In the genomic region with DNA sequence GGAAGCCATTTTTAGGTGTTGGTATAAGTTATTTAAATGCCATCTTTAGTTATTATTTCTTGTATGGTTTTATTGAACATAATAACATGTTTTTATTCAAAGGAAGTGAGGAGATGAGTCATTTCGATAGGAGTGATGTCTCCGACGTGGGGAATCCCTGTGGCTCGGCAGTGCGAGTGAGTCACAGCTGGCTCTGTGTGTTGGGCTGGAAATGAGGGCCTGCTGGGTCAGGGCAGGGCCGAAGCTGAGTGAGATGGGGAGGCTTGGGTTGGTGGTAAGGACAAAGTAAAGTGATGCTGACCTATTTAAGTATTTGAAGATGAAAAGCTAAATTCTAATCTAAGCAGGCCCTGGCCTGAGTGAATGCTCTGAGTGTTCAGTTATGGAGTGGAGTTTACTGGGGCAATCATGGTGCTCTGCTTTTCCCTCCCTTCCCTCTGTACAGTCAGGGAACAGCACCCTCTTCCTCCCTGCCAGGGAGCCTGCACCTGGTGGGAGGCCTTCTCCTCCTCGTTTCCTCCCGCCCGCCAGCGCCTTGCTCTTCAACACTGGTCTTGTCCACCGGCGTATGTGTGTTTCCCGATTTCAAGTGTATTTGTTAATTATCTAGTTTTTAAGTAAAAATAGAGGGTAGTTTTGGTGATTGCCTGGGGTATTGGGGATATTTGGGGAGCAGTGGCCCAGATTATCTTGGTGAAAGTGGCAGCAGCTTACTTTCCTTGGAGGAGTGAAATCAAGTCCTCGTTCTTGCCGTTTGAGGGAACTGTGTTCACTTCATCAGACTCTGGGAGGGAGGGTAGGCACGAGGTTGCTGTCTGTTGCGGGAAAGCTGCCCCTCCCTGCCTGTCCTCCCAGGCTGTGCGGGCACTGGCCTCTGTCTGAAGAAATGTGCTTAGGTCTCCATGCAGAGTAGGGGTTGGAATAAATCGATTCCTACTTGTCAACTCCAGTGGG, we compare ENCODE assay signal across 9 cellular contexts.
DNase-seq lines count a peak whose midpoint lies in the region; ATAC-seq, FAIRE-seq and TF ChIP-seq lines count a peak whose summit lies in the region.
"Had no signal": no experiment of that assay in that cellular context is flagged by ENCODE, and none has a peak within 500 bp of the region (broad histone marks: within the 10 kb centered on the region; RNA-seq: fewer than 3 reads in every experiment).

No MANE protein-coding gene starts in this region.

- H3K9ac ChIP-seq in kidney (ENCODE audit: low read length in 2 of 2): no peak overlapping the region

- H3K4me1 Mint-ChIP-seq in T-helper 2 cell treated with Interferon-gamma antibody and Interleukin-4, amounts not matched to agents 5 μg/mL and 100 μg/mL, for 36 hours (ENCODE audit: low read depth): peaks cover 65% of the 10 kb centered on the region

- peak overlapping the region; percentile 80 for H3K4me3 Mint-ChIP-seq in T-helper 2 cell treated with Interferon-gamma antibody and Interleukin-4, amounts not matched to agents 5 μg/mL and 100 μg/mL, for 36 hours

- no peaks in the 10 kb centered on the region for H3K9me3 Mint-ChIP-seq in T-helper 2 cell treated with Interferon-gamma antibody and Interleukin-4, amounts not matched to agents 5 μg/mL and 100 μg/mL, for 36 hours

- H3K36me3 Mint-ChIP-seq in T-helper 2 cell treated with Interferon-gamma antibody and Interleukin-4, amounts not matched to agents 5 μg/mL and 100 μg/mL, for 36 hours (ENCODE audit: low read depth): no peaks in the 10 kb centered on the region

- ATAC-seq in GM18873 (IDR thresholded peaks at IDR 0.05; ENCODE audit: low FRiP score, unreplicated experiment): peak; percentile 94
- peak; percentile 85 for ATAC-seq in HG03060 (IDR thresholded peaks at IDR 0.05; ENCODE audit: low read depth, unreplicated experiment)
- ATAC-seq: left colon had no signal

- no peaks in the 10 kb centered on the region for H3K9me3 ChIP-seq in kidney (ENCODE audit: control insufficient read depth in 1 of 2, low read length in 2 of 2)

- FAIRE-seq in kidney (lab: Jason Lieb, UNC): peak; percentile 23

- in situ Hi-C loops in astrocyte of the cerebellum (cut with HindIII; ENCODE audit: low sequenced_read_pairs): no loop called here

- no peaks in the 10 kb centered on the region for H3K27me3 Mint-ChIP-seq in T-helper 2 cell treated with Interferon-gamma antibody and Interleukin-4, amounts not matched to agents 5 μg/mL and 100 μg/mL, for 36 hours (ENCODE audit: low read depth)

- H3K4me3 ChIP-seq in astrocyte of the cerebellum (ENCODE audit: low read depth, low read length) (no peak overlapping the region), kidney (ENCODE audit: low read length in 2 of 2) (no peak overlapping the region)

- no peaks in the 10 kb centered on the region for H3K36me3 ChIP-seq in kidney (ENCODE audit: control insufficient read depth in 1 of 2, insufficient read depth in 2 of 2, low read length in 2 of 2)

- intact Hi-C loops in kidney (cut with DNase I): no loop called here

- peak overlapping the region; percentile 95 for H3K27ac Mint-ChIP-seq in T-helper 2 cell treated with Interferon-gamma antibody and Interleukin-4, amounts not matched to agents 5 μg/mL and 100 μg/mL, for 36 hours

- DNase-seq in T-helper 2 cell treated with Interferon-gamma antibody and Interleukin-4, amounts not matched to agents 5 μg/mL and 100 μg/mL, for 36 hours (ENCODE audit: low spot score): peak; percentile 86
- DNase-seq in astrocyte of the cerebellum (ENCODE audit: low read depth) (peak; percentile 83), kidney (peak; percentile 93), NCI-H1436 (lab: John Stamatoyannopoulos, UW) (no peak), epidermal melanocyte (ENCODE audit: insufficient read length, low spot score) (no peak)
- DNase-seq in stimulated activated CD4-positive, alpha-beta T cell treated with anti-CD3 and anti-CD28 coated beads, TNF-alpha, amount 100 ng/mL, for 1 hour (ENCODE audit: low read depth in 3 of 3, low spot score in 1 of 3): peak; percentile 42 to 57 (median 53)

- peak; percentile 7 for TF ChIP-seq CTCF in astrocyte of the cerebellum (IDR thresholded peaks at IDR 0.05; ENCODE audit: low read depth, low read length, missing control alignments)
- TF ChIP-seq CTCF in kidney (IDR thresholded peaks at IDR 0.05; ENCODE audit: borderline replicate concordance, extremely low read depth, insufficient read depth): no peak

- H3K27ac ChIP-seq in kidney (ENCODE audit: low read depth in 2 of 2, low read length in 2 of 2): peak overlapping the region; percentile 44 to 51

- peaks cover 0 to 10% of the 10 kb centered on the region in 2 donors for H3K4me1 ChIP-seq in kidney (ENCODE audit: control insufficient read depth in 1 of 2, insufficient read depth in 1 of 2, low read depth in 1 of 2, low read length in 2 of 2)

Comparison
In these comparisons a context has a peak if more than half of its experiments do, and no peak if none do; other contexts are left out.
1. DNase-seq: peak in T-helper 2 cell treated with Interferon-gamma antibody and Interleukin-4, amounts not matched to agents 5 μg/mL and 100 μg/mL, for 36 hours (single experiment), astrocyte of the cerebellum (single experiment), kidney (single experiment) and stimulated activated CD4-positive, alpha-beta T cell treated with anti-CD3 and anti-CD28 coated beads, TNF-alpha, amount 100 ng/mL, for 1 hour (3 of 3); none in NCI-H1436 (single experiment) and epidermal melanocyte (single experiment).